In genomic region chr2:121872651-121873050, GRCh38 we compare ENCODE assay signal across 9 cellular contexts.
"Had no signal": no experiment of that assay in that cellular context is flagged by ENCODE, and none has a peak within 500 bp of the region (broad histone marks: within the 10 kb centered on the region; RNA-seq: fewer than 3 reads in every experiment).

No MANE protein-coding gene starts in this region.

- H3K4me1 Mint-ChIP-seq: IgD-negative memory B cell had no signal

- H2AFZ ChIP-seq: GM23248 had no signal

- H3K36me3 Mint-ChIP-seq: IgD-negative memory B cell had no signal

- H3K9me3 ChIP-seq: HAP-1 had no signal

- ATAC-seq: HCT116, HepG2 had no signal

- H3K27ac ChIP-seq: GM23248, HL-60, KMS-11 had no signal

- H3K4me3 Mint-ChIP-seq: HFFc6, IgD-negative memory B cell had no signal

- H3K9ac ChIP-seq: GM23248, KMS-11 had no signal

- H3K4me3 ChIP-seq: GM23248, HAP-1 had no signal

- H3K27ac Mint-ChIP-seq: HFFc6, IgD-negative memory B cell had no signal

- H3K4me1 ChIP-seq: HAP-1 had no signal

- DNase-seq: GM23248, HFFc6, KBM-7 had no signal

- H3K36me3 ChIP-seq: HAP-1 had no signal

- H3K4me2 ChIP-seq: KMS-11 had no signal

- H3K9me3 Mint-ChIP-seq: HFFc6, IgD-negative memory B cell had no signal
